In the genomic region with DNA sequence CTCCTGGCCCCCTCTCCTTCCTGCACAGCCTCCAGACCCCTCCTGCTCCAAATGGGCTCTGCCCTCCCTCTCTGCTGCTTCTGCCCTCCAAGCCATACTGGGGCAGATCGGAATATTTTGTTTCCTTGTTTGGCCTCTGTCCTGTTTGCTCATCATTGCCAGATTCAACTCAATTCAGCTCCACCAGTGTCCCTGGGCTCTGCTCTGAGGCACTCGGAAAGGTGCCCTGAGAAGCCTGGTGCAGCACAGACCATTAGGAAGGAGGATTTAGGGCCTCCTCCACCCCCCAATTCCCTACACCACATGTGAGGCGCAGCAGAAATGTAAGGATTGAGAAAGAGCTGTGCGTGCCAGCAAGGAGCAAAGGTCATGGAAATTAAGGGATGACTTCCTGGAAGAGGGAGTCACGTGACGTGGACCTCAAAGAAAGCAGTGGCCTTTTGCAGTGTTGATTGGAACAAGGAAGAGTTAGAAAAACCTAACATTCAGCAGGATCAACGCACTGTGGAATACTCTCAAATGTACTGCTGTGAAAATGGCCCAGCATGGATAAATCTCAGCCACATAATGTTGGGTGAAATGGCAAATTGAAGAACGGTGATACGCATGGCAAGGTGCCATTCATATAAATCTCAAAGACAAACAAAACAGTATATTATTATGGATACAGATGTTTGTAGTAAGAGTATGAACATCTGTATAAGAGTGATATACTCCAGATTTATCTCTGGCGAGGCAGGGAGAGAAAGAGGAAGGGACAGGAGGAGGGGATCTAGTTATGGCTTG, we compare ENCODE assay signal across 20 cellular contexts. TPM values are rescaled to one million over a fixed set of nuclear protein-coding genes. Genes with fewer than 3 reads are reported as not detected.
DNase-seq lines count a peak whose midpoint lies in the region; ATAC-seq, FAIRE-seq and TF ChIP-seq lines count a peak whose summit lies in the region.
"Had no signal": no experiment of that assay in that cellular context is flagged by ENCODE, and none has a peak within 500 bp of the region (broad histone marks: within the 10 kb centered on the region; RNA-seq: fewer than 3 reads in every experiment).

No MANE protein-coding gene starts in this region.

- no peak overlapping the region for H3K27ac Mint-ChIP-seq in WTC11
- H3K27ac Mint-ChIP-seq in activated T-helper 2 cell treated with anti-CD3 and anti-CD28 coated beads, Interferon-gamma antibody, Interleukin-2, Interleukin-4, amounts not matched to agents 10 μg/mL and 5 μg/mL and 100 μg/mL, durations not matched to agents 14 hours and 24 hours and 36 hours: no peak overlapping the region
- H3K27ac Mint-ChIP-seq in stimulated activated memory B cell treated with anti-CD40 and anti-IgM and Interleukin-4, amounts not matched to agents 10 μg/mL and 1 μg/mL and 100 μg/mL, for 72 hours: no peak overlapping the region
- H3K27ac Mint-ChIP-seq: CD4-positive, alpha-beta T cell had no signal

- no peaks in the 10 kb centered on the region for H3K36me3 Mint-ChIP-seq in WTC11
- H3K36me3 Mint-ChIP-seq in activated T-helper 2 cell treated with anti-CD3 and anti-CD28 coated beads, Interferon-gamma antibody, Interleukin-2, Interleukin-4, amounts not matched to agents 10 μg/mL and 5 μg/mL and 100 μg/mL, durations not matched to agents 14 hours and 24 hours and 36 hours (ENCODE audit: low read depth): no peaks in the 10 kb centered on the region
- no peaks in the 10 kb centered on the region for H3K36me3 Mint-ChIP-seq in stimulated activated memory B cell treated with anti-CD40 and anti-IgM and Interleukin-4, amounts not matched to agents 10 μg/mL and 1 μg/mL and 100 μg/mL, for 72 hours

- intact Hi-C loops in left colon (cut with DNase I, micrococcal nuclease): no loop called here
- intact Hi-C loops in activated T-helper 2 cell treated with anti-CD3 and anti-CD28 coated beads, Interferon-gamma antibody, Interleukin-2, Interleukin-4, amounts not matched to agents 10 μg/mL and 5 μg/mL and 100 μg/mL, durations not matched to agents 14 hours and 24 hours and 36 hours (cut with micrococcal nuclease): no loop called here

- FAIRE-seq in small intestine (lab: Jason Lieb, UNC): no peak

- DNase-seq in HCEC 1CT: peak; percentile 48
- DNase-seq in WTC11 (ENCODE audit: low spot score): no peak
- DNase-seq in left colon: peak; percentile 80 to 89
- DNase-seq in small intestine: peak; percentile 97
- DNase-seq in activated T-helper 2 cell treated with anti-CD3 and anti-CD28 coated beads, Interferon-gamma antibody, Interleukin-2, Interleukin-4, amounts not matched to agents 10 μg/mL and 5 μg/mL and 100 μg/mL, durations not matched to agents 14 hours and 24 hours and 36 hours (ENCODE audit: low spot score): no peak
- DNase-seq in COLO668 (lab: John Stamatoyannopoulos, UW; ENCODE audit: unreplicated experiment): no peak
- DNase-seq in GM10266 (ENCODE audit: extremely low spot score): no peak
- DNase-seq: amygdala; caudate nucleus; CD4-positive, alpha-beta T cell; effector CD4-positive, alpha-beta T cell; Kasumi-1; NCI-H1105; NCI-H2081 treated with DMSO at 0.1 percent for 48 hours; NCI-H510A treated with DMSO at 0.1 percent for 48 hours; SW 1271 had no signal

- peaks cover 1% of the 10 kb centered on the region for H3K9me3 Mint-ChIP-seq in WTC11
- H3K9me3 Mint-ChIP-seq in activated T-helper 2 cell treated with anti-CD3 and anti-CD28 coated beads, Interferon-gamma antibody, Interleukin-2, Interleukin-4, amounts not matched to agents 10 μg/mL and 5 μg/mL and 100 μg/mL, durations not matched to agents 14 hours and 24 hours and 36 hours: no peaks in the 10 kb centered on the region
- H3K9me3 Mint-ChIP-seq in stimulated activated memory B cell treated with anti-CD40 and anti-IgM and Interleukin-4, amounts not matched to agents 10 μg/mL and 1 μg/mL and 100 μg/mL, for 72 hours: no peaks in the 10 kb centered on the region
- H3K9me3 Mint-ChIP-seq: CD4-positive, alpha-beta T cell had no signal

- H3K27me3 Mint-ChIP-seq in WTC11 (ENCODE audit: low read depth): peaks cover 74% of the 10 kb centered on the region
- peaks cover 48% of the 10 kb centered on the region for H3K27me3 Mint-ChIP-seq in activated T-helper 2 cell treated with anti-CD3 and anti-CD28 coated beads, Interferon-gamma antibody, Interleukin-2, Interleukin-4, amounts not matched to agents 10 μg/mL and 5 μg/mL and 100 μg/mL, durations not matched to agents 14 hours and 24 hours and 36 hours (ENCODE audit: low read depth)
- peaks cover 55% of the 10 kb centered on the region for H3K27me3 Mint-ChIP-seq in stimulated activated memory B cell treated with anti-CD40 and anti-IgM and Interleukin-4, amounts not matched to agents 10 μg/mL and 1 μg/mL and 100 μg/mL, for 72 hours

- H3K4me1 Mint-ChIP-seq in WTC11: peaks cover 12% of the 10 kb centered on the region
- H3K4me1 Mint-ChIP-seq in activated T-helper 2 cell treated with anti-CD3 and anti-CD28 coated beads, Interferon-gamma antibody, Interleukin-2, Interleukin-4, amounts not matched to agents 10 μg/mL and 5 μg/mL and 100 μg/mL, durations not matched to agents 14 hours and 24 hours and 36 hours (ENCODE audit: low read depth): peaks cover 2% of the 10 kb centered on the region
- H3K4me1 Mint-ChIP-seq in stimulated activated memory B cell treated with anti-CD40 and anti-IgM and Interleukin-4, amounts not matched to agents 10 μg/mL and 1 μg/mL and 100 μg/mL, for 72 hours: no peaks in the 10 kb centered on the region

- ATAC-seq in WTC11 (no peak), left colon (peak; percentile 85)
- no peak for ATAC-seq in stimulated activated memory B cell treated with anti-CD40 and anti-IgM and Interleukin-4, amounts not matched to agents 10 μg/mL and 1 μg/mL and 100 μg/mL, for 72 hours

- no peaks in the 10 kb centered on the region for H3K36me3 ChIP-seq in small intestine (ENCODE audit: control insufficient read depth in 2 of 2, insufficient read depth in 2 of 2, low read length in 2 of 2)
- H3K36me3 ChIP-seq: esophagus muscularis mucosa, ovary, uterus had no signal

- H3K27me3 ChIP-seq in small intestine (ENCODE audit: control insufficient read depth in 2 of 2, insufficient read depth in 2 of 2, low read length in 2 of 2): peaks cover 5 to 14% of the 10 kb centered on the region in 2 donors
- H3K27me3 ChIP-seq: ovary, uterus had no signal

- POLR2A ChIA-PET in WTC11 (lab: Charles Lee): no interaction called here

- H3K4me3 ChIP-seq in small intestine (ENCODE audit: low read depth in 1 of 2, low read length in 2 of 2): no peak overlapping the region
- H3K4me3 ChIP-seq: esophagus muscularis mucosa, ovary, uterus had no signal

- TF ChIP-seq CTCF in WTC11 (IDR thresholded peaks at IDR 0.05) (no peak), GM10266 (IDR thresholded peaks at IDR 0.05; ENCODE audit: control insufficient read depth, insufficient read depth, low read depth, missing control alignments) (no peak)

- peaks cover 0 to 6% of the 10 kb centered on the region in 2 donors for H3K4me1 ChIP-seq in small intestine (ENCODE audit: control insufficient read depth in 2 of 2, insufficient read depth in 1 of 2, low read depth in 1 of 2, low read length in 1 of 2)
- H3K4me1 ChIP-seq: uterus had no signal

- CTCF ChIA-PET in WTC11 (lab: Charles Lee): interaction anchor here (1.5 kb wide), 1 partner anchor 18 kb away, joined by 4 read pairs; no protein-coding TSS in a partner anchor

- H3K9me3 ChIP-seq in small intestine (ENCODE audit: control insufficient read depth, low read depth): no peaks in the 10 kb centered on the region
- H3K9me3 ChIP-seq: esophagus muscularis mucosa, ovary, uterus had no signal

- H3K4me3 Mint-ChIP-seq in WTC11: no peak overlapping the region
- H3K4me3 Mint-ChIP-seq in activated T-helper 2 cell treated with anti-CD3 and anti-CD28 coated beads, Interferon-gamma antibody, Interleukin-2, Interleukin-4, amounts not matched to agents 10 μg/mL and 5 μg/mL and 100 μg/mL, durations not matched to agents 14 hours and 24 hours and 36 hours (ENCODE audit: low read depth): no peak overlapping the region
- H3K4me3 Mint-ChIP-seq in stimulated activated memory B cell treated with anti-CD40 and anti-IgM and Interleukin-4, amounts not matched to agents 10 μg/mL and 1 μg/mL and 100 μg/mL, for 72 hours: no peak overlapping the region
- H3K4me3 Mint-ChIP-seq: CD4-positive, alpha-beta T cell had no signal

- whole genome bisulfite sequencing in small intestine, 3 donors: 15 to 42% (median 28%) methylated on average over 10 of the region's 10 CpGs

- H3K27ac ChIP-seq in small intestine (ENCODE audit: low read depth in 1 of 2, low read length in 1 of 2): peak overlapping the region; percentile 83 to 86
- H3K27ac ChIP-seq: esophagus muscularis mucosa, ovary had no signal

TF ChIP-seq in WTC11, 78 proteins besides CTCF, POLR2A, EP300 and RAD21:
- TF ChIP-seq NR1H2 (CRISPR knock-in tag; IDR thresholded peaks at IDR 0.05) (no peak), MYBL2 (CRISPR knock-in tag; IDR thresholded peaks at IDR 0.05) (no peak), GABPB1 (CRISPR knock-in tag; IDR thresholded peaks at IDR 0.05) (peak; percentile 86)
- TF ChIP-seq, protein P1, sequence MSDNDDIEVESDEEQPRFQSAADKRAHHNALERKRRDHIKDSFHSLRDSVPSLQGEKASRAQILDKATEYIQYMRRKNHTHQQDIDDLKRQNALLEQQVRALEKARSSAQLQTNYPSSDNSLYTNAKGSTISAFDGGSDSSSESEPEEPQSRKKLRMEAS (CRISPR knock-in tag; IDR thresholded peaks at IDR 0.05): no peak
- TF ChIP-seq, protein P2, sequence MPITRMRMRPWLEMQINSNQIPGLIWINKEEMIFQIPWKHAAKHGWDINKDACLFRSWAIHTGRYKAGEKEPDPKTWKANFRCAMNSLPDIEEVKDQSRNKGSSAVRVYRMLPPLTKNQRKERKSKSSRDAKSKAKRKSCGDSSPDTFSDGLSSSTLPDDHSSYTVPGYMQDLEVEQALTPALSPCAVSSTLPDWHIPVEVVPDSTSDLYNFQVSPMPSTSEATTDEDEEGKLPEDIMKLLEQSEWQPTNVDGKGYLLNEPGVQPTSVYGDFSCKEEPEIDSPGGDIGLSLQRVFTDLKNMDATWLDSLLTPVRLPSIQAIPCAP (CRISPR knock-in tag; IDR thresholded peaks at IDR 0.05): no peak

RNA-seq across cellular contexts. Expression of a gene that starts 4.2 kb away (rescaled TPM):
- total RNA-seq in WTC11 (2021): 0.41 to 0.57 TPM (median 0.48 TPM) in 3 replicates
- under 1 TPM in 1 of 2 donors, not detected in 1; 0.84 TPM for total RNA-seq in left colon
- 1 to 10 TPM in 1 of 3 donors, under 1 TPM in 2; 0.27 to 1.3 (median 0.46) TPM for polyA plus RNA-seq in small intestine
- not detected in 2 replicates for total RNA-seq in activated T-helper 2 cell treated with anti-CD3 and anti-CD28 coated beads, Interferon-gamma antibody, Interleukin-2, Interleukin-4, amounts not matched to agents 10 μg/mL and 5 μg/mL and 100 μg/mL, durations not matched to agents 14 hours and 24 hours and 36 hours
- total RNA-seq: CD4-positive, alpha-beta T cell had no signal

Comparison
In these comparisons a context has a peak if more than half of its experiments do, and no peak if none do; other contexts are left out.
1. DNase-seq: peak in HCEC 1CT (single experiment), left colon (2 of 2) and small intestine (single experiment); none in WTC11 (single experiment), activated T-helper 2 cell treated with anti-CD3 and anti-CD28 coated beads, Interferon-gamma antibody, Interleukin-2, Interleukin-4, amounts not matched to agents 10 μg/mL and 5 μg/mL and 100 μg/mL, durations not matched to agents 14 hours and 24 hours and 36 hours (single experiment), COLO668 (single experiment) and GM10266 (single experiment).